Comparison of ENCODE assay signal across 20 cellular contexts in the genomic region with DNA sequence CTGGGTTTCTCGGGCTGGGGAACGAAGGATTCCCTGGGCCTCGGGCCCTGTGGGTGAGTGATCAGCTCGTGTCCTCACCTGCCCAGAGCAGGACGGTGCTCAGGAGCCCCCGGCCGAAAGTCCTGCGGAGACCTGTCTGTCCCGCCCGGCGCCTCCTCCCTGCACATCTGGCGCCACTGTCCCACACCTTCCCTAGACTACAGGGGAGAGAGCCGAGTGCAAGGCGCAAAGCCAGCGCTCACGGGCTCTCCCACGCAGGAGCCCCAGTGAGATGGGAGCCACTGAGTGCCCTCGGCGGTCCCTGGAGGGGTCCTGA. TPM values are rescaled to one million over a fixed set of nuclear protein-coding genes. Genes with fewer than 3 reads are reported as not detected.
"Had no signal": no experiment of that assay in that cellular context is flagged by ENCODE, and none has a peak within 500 bp of the region (broad histone marks: within the 10 kb centered on the region; RNA-seq: fewer than 3 reads in every experiment).

No MANE protein-coding gene starts in this region.

- H3K27ac Mint-ChIP-seq: natural killer cell treated with Interleukin-12 subunit alpha and Interleukin-12 subunit beta and Interleukin-15 and Interleukin-18, amount 100 ng/mL, for 72 hours; neural progenitor cell; stimulated activated naive B cell treated with anti-CD40 and anti-IgM and Interleukin-4, amounts not matched to agents 10 μg/mL and 1 μg/mL and 100 μg/mL, for 72 hours had no signal

- H3K9me3 Mint-ChIP-seq: natural killer cell treated with Interleukin-12 subunit alpha and Interleukin-12 subunit beta and Interleukin-15 and Interleukin-18, amount 100 ng/mL, for 72 hours; neural progenitor cell; stimulated activated naive B cell treated with anti-CD40 and anti-IgM and Interleukin-4, amounts not matched to agents 10 μg/mL and 1 μg/mL and 100 μg/mL, for 72 hours; stimulated activated naive CD8-positive, alpha-beta T cell treated with anti-CD3 and anti-CD28 coated beads, Interleukin-15, amount 100 ng/mL, for 72 hours had no signal

- H3K27ac ChIP-seq: left lung, neural progenitor cell, parathyroid adenoma, psoas muscle, sigmoid colon, testis, tibial nerve had no signal

- H3K4me1 ChIP-seq: neural progenitor cell, parathyroid adenoma, psoas muscle, testis had no signal

- H3K4me3 Mint-ChIP-seq: natural killer cell treated with Interleukin-12 subunit alpha and Interleukin-12 subunit beta and Interleukin-15 and Interleukin-18, amount 100 ng/mL, for 72 hours; neural progenitor cell; stimulated activated naive B cell treated with anti-CD40 and anti-IgM and Interleukin-4, amounts not matched to agents 10 μg/mL and 1 μg/mL and 100 μg/mL, for 72 hours; stimulated activated naive CD8-positive, alpha-beta T cell treated with anti-CD3 and anti-CD28 coated beads, Interleukin-15, amount 100 ng/mL, for 72 hours had no signal

- H3K79me2 ChIP-seq: parathyroid adenoma had no signal

- DNase-seq: cerebellar nuclear complex; dermis blood vessel endothelial cell; erythroblast; foreskin melanocyte; mesenchymal stem cell; midbrain; occipital lobe; retina; sigmoid colon; stimulated activated CD4-positive, alpha-beta T cell treated with anti-CD3 and anti-CD28 coated beads, Interleukin-2, amount 100 ng/mL, for 24 hours; stimulated activated CD4-positive, alpha-beta T cell treated with anti-CD3 and anti-CD28 coated beads, Interleukin-4, amount 100 ng/mL, for 4 hours; stimulated activated naive B cell treated with anti-CD40 and anti-IgM and Interleukin-4, amounts not matched to agents 10 μg/mL and 1 μg/mL and 100 μg/mL, for 72 hours; stimulated activated naive CD8-positive, alpha-beta T cell treated with anti-CD3 and anti-CD28 coated beads, Interleukin-15, amount 100 ng/mL, for 72 hours; testis had no signal

- H3K9me3 ChIP-seq: left lung, psoas muscle, sigmoid colon, testis, tibial nerve had no signal

- H3K9ac ChIP-seq: neural progenitor cell, parathyroid adenoma had no signal

- H3K36me3 Mint-ChIP-seq: natural killer cell treated with Interleukin-12 subunit alpha and Interleukin-12 subunit beta and Interleukin-15 and Interleukin-18, amount 100 ng/mL, for 72 hours had no signal

- ATAC-seq: left lung; natural killer cell treated with Interleukin-12 subunit alpha and Interleukin-12 subunit beta and Interleukin-15 and Interleukin-18, amount 100 ng/mL, for 72 hours; stimulated activated naive B cell treated with anti-CD40 and anti-IgM and Interleukin-4, amounts not matched to agents 10 μg/mL and 1 μg/mL and 100 μg/mL, for 72 hours had no signal

- H3K27me3 ChIP-seq: left lung, neural progenitor cell, sigmoid colon, testis, tibial nerve had no signal

- H3K4me2 ChIP-seq: neural progenitor cell had no signal

- H2AFZ ChIP-seq: neural progenitor cell, parathyroid adenoma had no signal

- H3K27me3 Mint-ChIP-seq: natural killer cell treated with Interleukin-12 subunit alpha and Interleukin-12 subunit beta and Interleukin-15 and Interleukin-18, amount 100 ng/mL, for 72 hours; stimulated activated naive B cell treated with anti-CD40 and anti-IgM and Interleukin-4, amounts not matched to agents 10 μg/mL and 1 μg/mL and 100 μg/mL, for 72 hours; stimulated activated naive CD8-positive, alpha-beta T cell treated with anti-CD3 and anti-CD28 coated beads, Interleukin-15, amount 100 ng/mL, for 72 hours had no signal

RNA-seq across cellular contexts. Expression of gene TEX22, which starts 13.1 kb away (rescaled TPM):
- total RNA-seq: sigmoid colon had no signal
